In the genomic region with DNA sequence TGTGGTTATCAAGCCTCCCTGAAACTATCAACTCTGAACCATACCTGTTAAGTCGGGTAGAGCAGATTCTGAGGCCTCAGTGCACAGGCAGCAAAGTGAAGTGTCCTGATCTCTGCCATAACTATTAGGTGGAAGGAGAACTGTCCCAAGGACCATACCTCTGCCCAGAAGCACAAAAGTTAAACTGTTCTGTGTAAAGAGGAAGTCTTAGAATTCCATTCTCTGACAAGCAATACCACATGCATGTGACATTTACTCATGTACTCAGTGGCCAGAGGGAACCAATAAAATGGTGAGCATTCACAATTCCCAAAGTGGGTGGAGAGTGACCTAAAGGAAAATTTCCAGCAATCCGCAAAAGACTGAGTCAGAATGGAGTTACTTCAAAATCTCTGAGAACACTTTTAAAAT, we compare ENCODE assay signal across 8 cellular contexts.
DNase-seq lines count a peak whose midpoint lies in the region; FAIRE-seq and TF ChIP-seq lines count a peak whose summit lies in the region.

No MANE protein-coding gene starts in this region.

- peak; percentile 14 for FAIRE-seq in GM12892 (lab: Jason Lieb, UNC)

- DNase-seq in GM12892 (ENCODE audit: insufficient read length) (no peak), epithelial cell of proximal tubule (ENCODE audit: low read depth) (peak; percentile 97), progenitor cell of endocrine pancreas (ENCODE audit: low spot score, unreplicated experiment) (no peak), NCI-H1105 treated with DMSO at 0.1 percent for 48 hours (lab: John Stamatoyannopoulos, UW) (no peak), cerebellar nuclear complex (lab: John Stamatoyannopoulos, UW) (no peak), UCSD-AML1 (lab: John Stamatoyannopoulos, UW; ENCODE audit: unreplicated experiment) (no peak), NCI-H1694 (lab: John Stamatoyannopoulos, UW) (no peak)

- H3K4me1 Mint-ChIP-seq in progenitor cell of endocrine pancreas (ENCODE audit: low read depth): peaks cover 4% of the 10 kb centered on the region

- peak overlapping the region; percentile 69 for H3K27ac Mint-ChIP-seq in progenitor cell of endocrine pancreas

- TF ChIP-seq CTCF in epithelial cell of proximal tubule (conservative IDR thresholded peaks at IDR 0.05; ENCODE audit: low read depth, low read length) (no peak), progenitor cell of endocrine pancreas (IDR thresholded peaks at IDR 0.05; ENCODE audit: unreplicated experiment) (no peak)

- TF ChIP-seq POLR2A in GM12892 (IDR thresholded peaks at IDR 0.05; ENCODE audit: low read depth, low read length): no peak
- 0 out of 2 replicates have a peak, but pooled peaks have one; percentile 27 for TF ChIP-seq POLR2A in Raji (IDR thresholded peaks at IDR 0.05; ENCODE audit: insufficient read depth, low read depth, low read length)

- H3K9me3 Mint-ChIP-seq in progenitor cell of endocrine pancreas (ENCODE audit: low read depth): peaks cover 14% of the 10 kb centered on the region

- H3K4me3 ChIP-seq in epithelial cell of proximal tubule (ENCODE audit: low read depth, low read length): peak overlapping the region; percentile 74

- H3K4me3 Mint-ChIP-seq in progenitor cell of endocrine pancreas (ENCODE audit: low read depth): no peak overlapping the region

- peaks cover 21% of the 10 kb centered on the region for H3K36me3 Mint-ChIP-seq in progenitor cell of endocrine pancreas (ENCODE audit: insufficient read depth)

- no peaks in the 10 kb centered on the region for H3K27me3 Mint-ChIP-seq in progenitor cell of endocrine pancreas
